Comparison of ENCODE assay signal across 15 cellular contexts in genomic region chr2:101807242-101807641, GRCh38.
DNase-seq lines count a peak whose midpoint lies in the region; ATAC-seq lines count a peak whose summit lies in the region.
"Had no signal": no experiment of that assay in that cellular context is flagged by ENCODE, and none has a peak within 500 bp of the region (broad histone marks: within the 10 kb centered on the region; RNA-seq: fewer than 3 reads in every experiment).

No MANE protein-coding gene starts in this region.

- H3K4me1 Mint-ChIP-seq in stimulated activated naive CD8-positive, alpha-beta T cell treated with anti-CD3 and anti-CD28 coated beads, Interleukin-15, Interleukin-2, amounts not matched to agents 100 ng/mL and 50 ng/mL, for 24 hours (ENCODE audit: low read depth): peaks cover 78% of the 10 kb centered on the region
- peaks cover 79% of the 10 kb centered on the region for H3K4me1 Mint-ChIP-seq in activated naive CD8-positive, alpha-beta T cell treated with anti-CD3 and anti-CD28 coated beads, Interleukin-2, amount 50 U/mL, for 24 hours
- H3K4me1 Mint-ChIP-seq in naive B cell: peaks cover 59 to 89% (median 62%) of the 10 kb centered on the region in 3 donors

- peaks cover 4% of the 10 kb centered on the region for H3K9me3 Mint-ChIP-seq in stimulated activated naive CD8-positive, alpha-beta T cell treated with anti-CD3 and anti-CD28 coated beads, Interleukin-15, Interleukin-2, amounts not matched to agents 100 ng/mL and 50 ng/mL, for 24 hours
- H3K9me3 Mint-ChIP-seq in activated naive CD8-positive, alpha-beta T cell treated with anti-CD3 and anti-CD28 coated beads, Interleukin-2, amount 50 U/mL, for 24 hours: peaks cover 6% of the 10 kb centered on the region
- H3K9me3 Mint-ChIP-seq in naive B cell: no peaks in the 10 kb centered on the region

- no peaks in the 10 kb centered on the region for H3K27me3 Mint-ChIP-seq in stimulated activated naive CD8-positive, alpha-beta T cell treated with anti-CD3 and anti-CD28 coated beads, Interleukin-15, Interleukin-2, amounts not matched to agents 100 ng/mL and 50 ng/mL, for 24 hours
- no peaks in the 10 kb centered on the region for H3K27me3 Mint-ChIP-seq in activated naive CD8-positive, alpha-beta T cell treated with anti-CD3 and anti-CD28 coated beads, Interleukin-2, amount 50 U/mL, for 24 hours
- H3K27me3 Mint-ChIP-seq in naive B cell: no peaks in the 10 kb centered on the region
- H3K27me3 Mint-ChIP-seq: activated CD4-positive, alpha-beta T cell treated with anti-CD3 and anti-CD28 coated beads, Interleukin-2, amount 10 ng/mL, durations not matched to agents 7 days and 5 days; T-cell had no signal

- H3K4me3 Mint-ChIP-seq in stimulated activated naive CD8-positive, alpha-beta T cell treated with anti-CD3 and anti-CD28 coated beads, Interleukin-15, Interleukin-2, amounts not matched to agents 100 ng/mL and 50 ng/mL, for 24 hours: peak overlapping the region; percentile 7
- H3K4me3 Mint-ChIP-seq in activated naive CD8-positive, alpha-beta T cell treated with anti-CD3 and anti-CD28 coated beads, Interleukin-2, amount 50 U/mL, for 24 hours: no peak overlapping the region
- peak overlapping the region in 2 of 8 donors; percentile 53 to 82 for H3K4me3 Mint-ChIP-seq in naive B cell
- H3K4me3 Mint-ChIP-seq: activated CD4-positive, alpha-beta T cell treated with anti-CD3 and anti-CD28 coated beads, Interleukin-2, amount 10 ng/mL, durations not matched to agents 7 days and 5 days had no signal

- H3K36me3 Mint-ChIP-seq in stimulated activated naive CD8-positive, alpha-beta T cell treated with anti-CD3 and anti-CD28 coated beads, Interleukin-15, Interleukin-2, amounts not matched to agents 100 ng/mL and 50 ng/mL, for 24 hours (ENCODE audit: low read depth): peaks cover 13% of the 10 kb centered on the region
- H3K36me3 Mint-ChIP-seq in activated naive CD8-positive, alpha-beta T cell treated with anti-CD3 and anti-CD28 coated beads, Interleukin-2, amount 50 U/mL, for 24 hours (ENCODE audit: low read depth): peaks cover 13% of the 10 kb centered on the region
- peaks cover 2 to 7% of the 10 kb centered on the region in 2 donors for H3K36me3 Mint-ChIP-seq in naive B cell

- no peak for ATAC-seq in stimulated activated naive CD8-positive, alpha-beta T cell treated with anti-CD3 and anti-CD28 coated beads, Interleukin-15, Interleukin-2, amounts not matched to agents 100 U/mL and 50 U/mL, for 24 hours
- no peak for ATAC-seq in activated naive CD8-positive, alpha-beta T cell treated with anti-CD3 and anti-CD28 coated beads, Interleukin-2, amount 50 U/mL, for 24 hours
- ATAC-seq in naive B cell (ENCODE audit: low read depth in 2 of 2) (peak; percentile 47 to 60), HG03460 (IDR thresholded peaks at IDR 0.05; ENCODE audit: unreplicated experiment) (no peak)
- ATAC-seq: Panc1, T-cell had no signal

- DNase-seq in stimulated activated naive CD8-positive, alpha-beta T cell treated with anti-CD3 and anti-CD28 coated beads, Interleukin-15, Interleukin-2, amounts not matched to agents 100 U/mL and 50 U/mL, for 24 hours: no peak
- DNase-seq in activated naive CD8-positive, alpha-beta T cell treated with anti-CD3 and anti-CD28 coated beads, Interleukin-2, amount 50 U/mL, for 24 hours: no peak
- DNase-seq in naive B cell (no peak), SHP77 (lab: John Stamatoyannopoulos, UW) (no peak), NCI-H2227 treated with DMSO at 0.1 percent for 48 hours (lab: John Stamatoyannopoulos, UW) (no peak)
- no peak for DNase-seq in activated CD8-positive, alpha-beta memory T cell treated with anti-CD3 and anti-CD28 coated beads for 24 hours
- DNase-seq: activated CD4-positive, alpha-beta T cell treated with anti-CD3 and anti-CD28 coated beads, Interleukin-2, amount 10 ng/mL, durations not matched to agents 7 days and 5 days; DMS79 treated with DMSO at 0.1 percent for 48 hours; NCI-H2029 treated with DMSO at 0.1 percent for 48 hours; NCI-H69; stomach; T-cell had no signal

- H3K27ac Mint-ChIP-seq in stimulated activated naive CD8-positive, alpha-beta T cell treated with anti-CD3 and anti-CD28 coated beads, Interleukin-15, Interleukin-2, amounts not matched to agents 100 ng/mL and 50 ng/mL, for 24 hours: peak overlapping the region; percentile 40
- H3K27ac Mint-ChIP-seq in activated naive CD8-positive, alpha-beta T cell treated with anti-CD3 and anti-CD28 coated beads, Interleukin-2, amount 50 U/mL, for 24 hours: peak overlapping the region; percentile 76
- peak overlapping the region in 5 of 6 donors; percentile 51 to 88 (median 64) for H3K27ac Mint-ChIP-seq in naive B cell

Comparison
In these comparisons a context has a peak if more than half of its experiments do, and no peak if none do; other contexts are left out.
1. ATAC-seq: peak in naive B cell (2 of 2); none in stimulated activated naive CD8-positive, alpha-beta T cell treated with anti-CD3 and anti-CD28 coated beads, Interleukin-15, Interleukin-2, amounts not matched to agents 100 U/mL and 50 U/mL, for 24 hours (single experiment), activated naive CD8-positive, alpha-beta T cell treated with anti-CD3 and anti-CD28 coated beads, Interleukin-2, amount 50 U/mL, for 24 hours (single experiment) and HG03460 (single experiment).
2. Peak in every context shown above with its lines, with median percentiles within 50 percentile points of each other: H3K27ac Mint-ChIP-seq.